18 cellular contexts compared by ENCODE assay signal in genomic region chr17:27413295-27413694, GRCh38.
"Had no signal": no experiment of that assay in that cellular context is flagged by ENCODE, and none has a peak within 500 bp of the region (broad histone marks: within the 10 kb centered on the region; RNA-seq: fewer than 3 reads in every experiment).

No MANE protein-coding gene starts in this region.

- H3K36me3 ChIP-seq: transverse colon had no signal

- H3K9me3 Mint-ChIP-seq: activated CD4-positive, alpha-beta T cell treated with anti-CD3 and anti-CD28 coated beads, Interleukin-2, amount 10 ng/mL, durations not matched to agents 7 days and 5 days; activated naive CD8-positive, alpha-beta T cell treated with anti-CD3 and anti-CD28 coated beads for 36 hours; activated T-helper 1 cell treated with anti-CD3 and anti-CD28 coated beads, Interleukin-12 subunit alpha, Interleukin-12 subunit beta, Interleukin-2, Interleukin-4 antibody, amounts not matched to agents 30 ng/mL and 10 ng/mL and 1 ng/mL, durations not matched to agents 14 hours and 24 hours and 36 hours; naive thymus-derived CD8-positive, alpha-beta T cell had no signal

- H3K36me3 Mint-ChIP-seq: activated naive CD8-positive, alpha-beta T cell treated with anti-CD3 and anti-CD28 coated beads for 36 hours; naive thymus-derived CD8-positive, alpha-beta T cell had no signal

- H3K9me3 ChIP-seq: body of pancreas, mucosa of descending colon, transverse colon had no signal

- H3K27ac Mint-ChIP-seq: activated CD4-positive, alpha-beta T cell treated with anti-CD3 and anti-CD28 coated beads, Interleukin-2, amount 10 ng/mL, durations not matched to agents 7 days and 5 days; activated naive CD8-positive, alpha-beta T cell treated with anti-CD3 and anti-CD28 coated beads for 36 hours; activated T-helper 1 cell treated with anti-CD3 and anti-CD28 coated beads, Interleukin-12 subunit alpha, Interleukin-12 subunit beta, Interleukin-2, Interleukin-4 antibody, amounts not matched to agents 30 ng/mL and 10 ng/mL and 1 ng/mL, durations not matched to agents 14 hours and 24 hours and 36 hours; naive thymus-derived CD8-positive, alpha-beta T cell; progenitor cell of endocrine pancreas had no signal

- H3K4me1 Mint-ChIP-seq: activated CD4-positive, alpha-beta T cell treated with anti-CD3 and anti-CD28 coated beads, Interleukin-2, amount 10 ng/mL, durations not matched to agents 7 days and 5 days; activated naive CD8-positive, alpha-beta T cell treated with anti-CD3 and anti-CD28 coated beads for 36 hours; naive thymus-derived CD8-positive, alpha-beta T cell had no signal

- H3K27me3 Mint-ChIP-seq: progenitor cell of endocrine pancreas had no signal

- H3K27me3 ChIP-seq: body of pancreas, transverse colon had no signal

- H3K4me3 ChIP-seq: body of pancreas, mucosa of descending colon, skin epidermis, transverse colon had no signal

- H3K27ac ChIP-seq: body of pancreas, skin epidermis, transverse colon had no signal

- DNase-seq: activated CD4-positive, alpha-beta T cell treated with anti-CD3 and anti-CD28 coated beads, Interleukin-2, amount 10 ng/mL, durations not matched to agents 7 days and 5 days; activated naive CD8-positive, alpha-beta T cell treated with anti-CD3 and anti-CD28 coated beads for 36 hours; amygdala; body of pancreas; caudate nucleus; left colon; mammary epithelial cell; mucosa of descending colon; naive thymus-derived CD8-positive, alpha-beta T cell; right cardiac atrium; stimulated activated CD4-positive, alpha-beta T cell treated with anti-CD3 and anti-CD28 coated beads, Interleukin-15, amount 100 ng/mL, for 24 hours; stimulated activated CD4-positive, alpha-beta T cell treated with anti-CD3 and anti-CD28 coated beads, Interleukin-4, amount 100 ng/mL, for 1 hour; stimulated activated naive CD4-positive, alpha-beta T cell; substantia nigra; transverse colon had no signal

- H3K4me3 Mint-ChIP-seq: activated CD4-positive, alpha-beta T cell treated with anti-CD3 and anti-CD28 coated beads, Interleukin-2, amount 10 ng/mL, durations not matched to agents 7 days and 5 days; activated naive CD8-positive, alpha-beta T cell treated with anti-CD3 and anti-CD28 coated beads for 36 hours; activated T-helper 1 cell treated with anti-CD3 and anti-CD28 coated beads, Interleukin-12 subunit alpha, Interleukin-12 subunit beta, Interleukin-2, Interleukin-4 antibody, amounts not matched to agents 30 ng/mL and 10 ng/mL and 1 ng/mL, durations not matched to agents 14 hours and 24 hours and 36 hours; naive thymus-derived CD8-positive, alpha-beta T cell had no signal
